In the genomic region with DNA sequence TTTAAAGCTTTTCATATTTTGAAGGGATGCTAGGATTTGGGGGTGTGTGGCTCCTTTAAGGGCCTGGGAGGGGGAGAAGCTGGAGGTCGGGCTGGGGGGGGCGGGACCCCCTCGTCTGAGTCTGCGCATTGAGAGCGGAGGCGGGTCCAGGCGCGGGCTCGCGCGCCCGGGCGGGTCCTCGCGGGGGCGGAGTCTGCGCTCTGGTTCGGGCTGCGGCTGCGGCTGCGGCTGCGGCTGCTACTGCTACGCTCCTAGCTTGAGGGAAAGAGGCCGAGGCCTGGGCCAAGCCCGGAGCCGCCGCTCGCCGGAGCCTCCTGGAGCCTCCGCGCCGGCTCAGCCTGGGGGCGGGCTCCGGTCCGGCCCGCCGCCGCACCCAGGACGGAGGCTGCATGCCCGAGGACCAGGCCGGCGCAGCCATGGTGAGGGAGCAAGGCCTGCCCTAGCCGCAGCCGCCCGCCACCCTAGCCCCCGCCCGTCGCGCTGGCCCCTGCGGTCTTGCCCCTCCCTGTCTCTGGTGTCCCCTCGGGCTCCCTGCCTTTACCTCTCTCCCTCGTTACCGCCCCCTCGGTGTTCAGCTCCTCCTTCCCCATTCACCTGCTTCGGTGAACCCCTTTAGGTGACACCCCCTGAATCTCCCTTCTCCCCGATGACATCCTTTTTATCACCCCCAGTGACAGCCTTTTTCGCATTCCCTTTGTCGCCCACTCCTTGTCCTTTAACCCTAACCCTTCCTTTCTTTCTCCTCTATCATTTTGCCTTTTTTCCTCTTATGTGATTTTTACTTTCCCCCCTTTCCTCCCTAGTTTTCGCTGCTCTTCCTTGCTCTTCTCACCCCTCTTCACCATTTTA, we compare ENCODE assay signal across 1 cellular context.
A peak's percentile ranks its signal among the peaks of the same experiment; 100 is the strongest.
TF ChIP-seq lines count a peak whose summit lies in the region.

A gene (plus strand): TSS at position 189 of the 849 bp plus-strand sequence. CDS start 201 bp downstream, at position 390.

TF ChIP-seq in GM12878, 131 proteins besides CTCF, POLR2A, EP300 and RAD21 (continued from another document and continues in another):
- TF ChIP-seq, protein P1, sequence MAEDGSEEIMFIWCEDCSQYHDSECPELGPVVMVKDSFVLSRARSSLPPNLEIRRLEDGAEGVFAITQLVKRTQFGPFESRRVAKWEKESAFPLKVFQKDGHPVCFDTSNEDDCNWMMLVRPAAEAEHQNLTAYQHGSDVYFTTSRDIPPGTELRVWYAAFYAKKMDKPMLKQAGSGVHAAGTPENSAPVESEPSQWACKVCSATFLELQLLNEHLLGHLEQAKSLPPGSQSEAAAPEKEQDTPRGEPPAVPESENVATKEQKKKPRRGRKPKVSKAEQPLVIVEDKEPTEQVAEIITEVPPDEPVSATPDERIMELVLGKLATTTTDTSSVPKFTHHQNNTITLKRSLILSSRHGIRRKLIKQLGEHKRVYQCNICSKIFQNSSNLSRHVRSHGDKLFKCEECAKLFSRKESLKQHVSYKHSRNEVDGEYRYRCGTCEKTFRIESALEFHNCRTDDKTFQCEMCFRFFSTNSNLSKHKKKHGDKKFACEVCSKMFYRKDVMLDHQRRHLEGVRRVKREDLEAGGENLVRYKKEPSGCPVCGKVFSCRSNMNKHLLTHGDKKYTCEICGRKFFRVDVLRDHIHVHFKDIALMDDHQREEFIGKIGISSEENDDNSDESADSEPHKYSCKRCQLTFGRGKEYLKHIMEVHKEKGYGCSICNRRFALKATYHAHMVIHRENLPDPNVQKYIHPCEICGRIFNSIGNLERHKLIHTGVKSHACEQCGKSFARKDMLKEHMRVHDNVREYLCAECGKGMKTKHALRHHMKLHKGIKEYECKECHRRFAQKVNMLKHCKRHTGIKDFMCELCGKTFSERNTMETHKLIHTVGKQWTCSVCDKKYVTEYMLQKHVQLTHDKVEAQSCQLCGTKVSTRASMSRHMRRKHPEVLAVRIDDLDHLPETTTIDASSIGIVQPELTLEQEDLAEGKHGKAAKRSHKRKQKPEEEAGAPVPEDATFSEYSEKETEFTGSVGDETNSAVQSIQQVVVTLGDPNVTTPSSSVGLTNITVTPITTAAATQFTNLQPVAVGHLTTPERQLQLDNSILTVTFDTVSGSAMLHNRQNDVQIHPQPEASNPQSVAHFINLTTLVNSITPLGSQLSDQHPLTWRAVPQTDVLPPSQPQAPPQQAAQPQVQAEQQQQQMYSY (CRISPR knock-in tag; IDR thresholded peaks at IDR 0.05): no peak
- TF ChIP-seq TBL1XR1 (IDR thresholded peaks at IDR 0.05; ENCODE audit: low read depth, low read length): no peak
- no peak for TF ChIP-seq GABPA (IDR thresholded peaks at IDR 0.05; ENCODE audit: low read depth)
- TF ChIP-seq JUND (IDR thresholded peaks at IDR 0.05; ENCODE audit: low read depth, low read length): no peak
- TF ChIP-seq, protein P2, sequence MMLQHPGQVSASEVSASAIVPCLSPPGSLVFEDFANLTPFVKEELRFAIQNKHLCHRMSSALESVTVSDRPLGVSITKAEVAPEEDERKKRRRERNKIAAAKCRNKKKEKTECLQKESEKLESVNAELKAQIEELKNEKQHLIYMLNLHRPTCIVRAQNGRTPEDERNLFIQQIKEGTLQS (IDR thresholded peaks at IDR 0.05; ENCODE audit: borderline replicate concordance, extremely low read depth, low read depth, low read length): no peak
- no peak for TF ChIP-seq RCOR1 (conservative IDR thresholded peaks at IDR 0.05; ENCODE audit: low read depth, low read length)
- TF ChIP-seq ZSCAN29 (IDR thresholded peaks at IDR 0.05): 0 out of 2 replicates have a peak, but pooled peaks have one; percentile 35
- peak; percentile 57; the same call in 1 of the 2 replicates for TF ChIP-seq ZNF24 (IDR thresholded peaks at IDR 0.05)
- 0 out of 2 replicates have a peak, but pooled peaks have one; percentile 25 for TF ChIP-seq NRF1 (conservative IDR thresholded peaks at IDR 0.05; ENCODE audit: low read depth, low read length)
- TF ChIP-seq FOXM1 (IDR thresholded peaks at IDR 0.05; ENCODE audit: low read depth, low read length): no peak
- TF ChIP-seq ZBED1 (IDR thresholded peaks at IDR 0.05; ENCODE audit: borderline replicate concordance): no peak
- TF ChIP-seq, protein P3, sequence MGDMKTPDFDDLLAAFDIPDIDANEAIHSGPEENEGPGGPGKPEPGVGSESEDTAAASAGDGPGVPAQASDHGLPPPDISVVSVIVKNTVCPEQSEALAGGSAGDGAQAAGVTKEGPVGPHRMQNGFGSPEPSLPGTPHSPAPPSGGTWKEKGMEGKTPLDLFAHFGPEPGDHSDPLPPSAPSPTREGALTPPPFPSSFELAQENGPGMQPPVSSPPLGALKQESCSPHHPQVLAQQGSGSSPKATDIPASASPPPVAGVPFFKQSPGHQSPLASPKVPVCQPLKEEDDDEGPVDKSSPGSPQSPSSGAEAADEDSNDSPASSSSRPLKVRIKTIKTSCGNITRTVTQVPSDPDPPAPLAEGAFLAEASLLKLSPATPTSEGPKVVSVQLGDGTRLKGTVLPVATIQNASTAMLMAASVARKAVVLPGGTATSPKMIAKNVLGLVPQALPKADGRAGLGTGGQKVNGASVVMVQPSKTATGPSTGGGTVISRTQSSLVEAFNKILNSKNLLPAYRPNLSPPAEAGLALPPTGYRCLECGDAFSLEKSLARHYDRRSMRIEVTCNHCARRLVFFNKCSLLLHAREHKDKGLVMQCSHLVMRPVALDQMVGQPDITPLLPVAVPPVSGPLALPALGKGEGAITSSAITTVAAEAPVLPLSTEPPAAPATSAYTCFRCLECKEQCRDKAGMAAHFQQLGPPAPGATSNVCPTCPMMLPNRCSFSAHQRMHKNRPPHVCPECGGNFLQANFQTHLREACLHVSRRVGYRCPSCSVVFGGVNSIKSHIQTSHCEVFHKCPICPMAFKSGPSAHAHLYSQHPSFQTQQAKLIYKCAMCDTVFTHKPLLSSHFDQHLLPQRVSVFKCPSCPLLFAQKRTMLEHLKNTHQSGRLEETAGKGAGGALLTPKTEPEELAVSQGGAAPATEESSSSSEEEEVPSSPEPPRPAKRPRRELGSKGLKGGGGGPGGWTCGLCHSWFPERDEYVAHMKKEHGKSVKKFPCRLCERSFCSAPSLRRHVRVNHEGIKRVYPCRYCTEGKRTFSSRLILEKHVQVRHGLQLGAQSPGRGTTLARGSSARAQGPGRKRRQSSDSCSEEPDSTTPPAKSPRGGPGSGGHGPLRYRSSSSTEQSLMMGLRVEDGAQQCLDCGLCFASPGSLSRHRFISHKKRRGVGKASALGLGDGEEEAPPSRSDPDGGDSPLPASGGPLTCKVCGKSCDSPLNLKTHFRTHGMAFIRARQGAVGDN (IDR thresholded peaks at IDR 0.05): peak; percentile 83
- no peak for TF ChIP-seq MXI1 (IDR thresholded peaks at IDR 0.05; ENCODE audit: low read depth, low read length)
- TF ChIP-seq CBX5 (IDR thresholded peaks at IDR 0.05; ENCODE audit: low read depth): no peak
- no peak for TF ChIP-seq ZNF207 (IDR thresholded peaks at IDR 0.05; ENCODE audit: borderline replicate concordance)
- TF ChIP-seq FOXK2 (IDR thresholded peaks at IDR 0.05): no peak
- TF ChIP-seq NR2C1 (IDR thresholded peaks at IDR 0.05): no peak
- peak; percentile 56 for TF ChIP-seq RUNX3 (IDR thresholded peaks at IDR 0.05; ENCODE audit: low read length)
- TF ChIP-seq NR2F1 (conservative IDR thresholded peaks at IDR 0.05): peak; percentile 69
- TF ChIP-seq CEBPB (IDR thresholded peaks at IDR 0.05; ENCODE audit: borderline replicate concordance in 1 of 2, low read depth in 2 of 2, low read length in 2 of 2): no peak
- peak in 1 of 2 experiments; percentile 59; a peak in 2 of 4 replicates for TF ChIP-seq BHLHE40 (IDR thresholded peaks at IDR 0.05; ENCODE audit: borderline replicate concordance in 1 of 2, low read depth in 2 of 2, low read length in 1 of 2)
- TF ChIP-seq NR2C2 (IDR thresholded peaks at IDR 0.05; ENCODE audit: borderline replicate concordance, control insufficient read depth, insufficient read length, low read depth): no peak
- no peak for TF ChIP-seq KDM1A (IDR thresholded peaks at IDR 0.05; ENCODE audit: borderline replicate concordance)
- TF ChIP-seq, protein P4, sequence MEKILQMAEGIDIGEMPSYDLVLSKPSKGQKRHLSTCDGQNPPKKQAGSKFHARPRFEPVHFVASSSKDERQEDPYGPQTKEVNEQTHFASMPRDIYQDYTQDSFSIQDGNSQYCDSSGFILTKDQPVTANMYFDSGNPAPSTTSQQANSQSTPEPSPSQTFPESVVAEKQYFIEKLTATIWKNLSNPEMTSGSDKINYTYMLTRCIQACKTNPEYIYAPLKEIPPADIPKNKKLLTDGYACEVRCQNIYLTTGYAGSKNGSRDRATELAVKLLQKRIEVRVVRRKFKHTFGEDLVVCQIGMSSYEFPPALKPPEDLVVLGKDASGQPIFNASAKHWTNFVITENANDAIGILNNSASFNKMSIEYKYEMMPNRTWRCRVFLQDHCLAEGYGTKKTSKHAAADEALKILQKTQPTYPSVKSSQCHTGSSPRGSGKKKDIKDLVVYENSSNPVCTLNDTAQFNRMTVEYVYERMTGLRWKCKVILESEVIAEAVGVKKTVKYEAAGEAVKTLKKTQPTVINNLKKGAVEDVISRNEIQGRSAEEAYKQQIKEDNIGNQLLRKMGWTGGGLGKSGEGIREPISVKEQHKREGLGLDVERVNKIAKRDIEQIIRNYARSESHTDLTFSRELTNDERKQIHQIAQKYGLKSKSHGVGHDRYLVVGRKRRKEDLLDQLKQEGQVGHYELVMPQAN (conservative IDR thresholded peaks at IDR 0.05): peak; percentile 75
- no peak for TF ChIP-seq BMI1 (IDR thresholded peaks at IDR 0.05; ENCODE audit: borderline replicate concordance)
- TF ChIP-seq, protein P5, sequence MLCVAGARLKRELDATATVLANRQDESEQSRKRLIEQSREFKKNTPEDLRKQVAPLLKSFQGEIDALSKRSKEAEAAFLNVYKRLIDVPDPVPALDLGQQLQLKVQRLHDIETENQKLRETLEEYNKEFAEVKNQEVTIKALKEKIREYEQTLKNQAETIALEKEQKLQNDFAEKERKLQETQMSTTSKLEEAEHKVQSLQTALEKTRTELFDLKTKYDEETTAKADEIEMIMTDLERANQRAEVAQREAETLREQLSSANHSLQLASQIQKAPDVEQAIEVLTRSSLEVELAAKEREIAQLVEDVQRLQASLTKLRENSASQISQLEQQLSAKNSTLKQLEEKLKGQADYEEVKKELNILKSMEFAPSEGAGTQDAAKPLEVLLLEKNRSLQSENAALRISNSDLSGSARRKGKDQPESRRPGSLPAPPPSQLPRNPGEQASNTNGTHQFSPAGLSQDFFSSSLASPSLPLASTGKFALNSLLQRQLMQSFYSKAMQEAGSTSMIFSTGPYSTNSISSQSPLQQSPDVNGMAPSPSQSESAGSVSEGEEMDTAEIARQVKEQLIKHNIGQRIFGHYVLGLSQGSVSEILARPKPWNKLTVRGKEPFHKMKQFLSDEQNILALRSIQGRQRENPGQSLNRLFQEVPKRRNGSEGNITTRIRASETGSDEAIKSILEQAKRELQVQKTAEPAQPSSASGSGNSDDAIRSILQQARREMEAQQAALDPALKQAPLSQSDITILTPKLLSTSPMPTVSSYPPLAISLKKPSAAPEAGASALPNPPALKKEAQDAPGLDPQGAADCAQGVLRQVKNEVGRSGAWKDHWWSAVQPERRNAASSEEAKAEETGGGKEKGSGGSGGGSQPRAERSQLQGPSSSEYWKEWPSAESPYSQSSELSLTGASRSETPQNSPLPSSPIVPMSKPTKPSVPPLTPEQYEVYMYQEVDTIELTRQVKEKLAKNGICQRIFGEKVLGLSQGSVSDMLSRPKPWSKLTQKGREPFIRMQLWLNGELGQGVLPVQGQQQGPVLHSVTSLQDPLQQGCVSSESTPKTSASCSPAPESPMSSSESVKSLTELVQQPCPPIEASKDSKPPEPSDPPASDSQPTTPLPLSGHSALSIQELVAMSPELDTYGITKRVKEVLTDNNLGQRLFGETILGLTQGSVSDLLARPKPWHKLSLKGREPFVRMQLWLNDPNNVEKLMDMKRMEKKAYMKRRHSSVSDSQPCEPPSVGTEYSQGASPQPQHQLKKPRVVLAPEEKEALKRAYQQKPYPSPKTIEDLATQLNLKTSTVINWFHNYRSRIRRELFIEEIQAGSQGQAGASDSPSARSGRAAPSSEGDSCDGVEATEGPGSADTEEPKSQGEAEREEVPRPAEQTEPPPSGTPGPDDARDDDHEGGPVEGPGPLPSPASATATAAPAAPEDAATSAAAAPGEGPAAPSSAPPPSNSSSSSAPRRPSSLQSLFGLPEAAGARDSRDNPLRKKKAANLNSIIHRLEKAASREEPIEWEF (IDR thresholded peaks at IDR 0.05; ENCODE audit: insufficient replicate concordance, low read depth, low read length): no peak
- TF ChIP-seq, protein P6, sequence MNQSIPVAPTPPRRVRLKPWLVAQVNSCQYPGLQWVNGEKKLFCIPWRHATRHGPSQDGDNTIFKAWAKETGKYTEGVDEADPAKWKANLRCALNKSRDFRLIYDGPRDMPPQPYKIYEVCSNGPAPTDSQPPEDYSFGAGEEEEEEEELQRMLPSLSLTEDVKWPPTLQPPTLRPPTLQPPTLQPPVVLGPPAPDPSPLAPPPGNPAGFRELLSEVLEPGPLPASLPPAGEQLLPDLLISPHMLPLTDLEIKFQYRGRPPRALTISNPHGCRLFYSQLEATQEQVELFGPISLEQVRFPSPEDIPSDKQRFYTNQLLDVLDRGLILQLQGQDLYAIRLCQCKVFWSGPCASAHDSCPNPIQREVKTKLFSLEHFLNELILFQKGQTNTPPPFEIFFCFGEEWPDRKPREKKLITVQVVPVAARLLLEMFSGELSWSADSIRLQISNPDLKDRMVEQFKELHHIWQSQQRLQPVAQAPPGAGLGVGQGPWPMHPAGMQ (IDR thresholded peaks at IDR 0.05; ENCODE audit: borderline replicate concordance): no peak
- no peak for TF ChIP-seq CHD4 (IDR thresholded peaks at IDR 0.05)
- TF ChIP-seq ZNF274 (IDR thresholded peaks at IDR 0.05; ENCODE audit: insufficient read depth, insufficient read length): no peak
- TF ChIP-seq PAX5 (IDR thresholded peaks at IDR 0.05; ENCODE audit: borderline replicate concordance, low read depth, low read length): no peak
- TF ChIP-seq MTA3 (IDR thresholded peaks at IDR 0.05; ENCODE audit: borderline replicate concordance, low read length): no peak
- peak; percentile 78 for TF ChIP-seq IKZF1 (conservative IDR thresholded peaks at IDR 0.05)
- TF ChIP-seq IKZF2 (IDR thresholded peaks at IDR 0.05): no peak
- TF ChIP-seq, protein P7, sequence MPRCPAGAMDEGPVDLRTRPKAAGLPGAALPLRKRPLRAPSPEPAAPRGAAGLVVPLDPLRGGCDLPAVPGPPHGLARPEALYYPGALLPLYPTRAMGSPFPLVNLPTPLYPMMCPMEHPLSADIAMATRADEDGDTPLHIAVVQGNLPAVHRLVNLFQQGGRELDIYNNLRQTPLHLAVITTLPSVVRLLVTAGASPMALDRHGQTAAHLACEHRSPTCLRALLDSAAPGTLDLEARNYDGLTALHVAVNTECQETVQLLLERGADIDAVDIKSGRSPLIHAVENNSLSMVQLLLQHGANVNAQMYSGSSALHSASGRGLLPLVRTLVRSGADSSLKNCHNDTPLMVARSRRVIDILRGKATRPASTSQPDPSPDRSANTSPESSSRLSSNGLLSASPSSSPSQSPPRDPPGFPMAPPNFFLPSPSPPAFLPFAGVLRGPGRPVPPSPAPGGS (IDR thresholded peaks at IDR 0.05; ENCODE audit: borderline replicate concordance, insufficient read depth, low read depth, low read length, poor library complexity, severe bottlenecking): no peak
- no peak for TF ChIP-seq TARDBP (IDR thresholded peaks at IDR 0.05; ENCODE audit: borderline replicate concordance)
